In the genomic region with DNA sequence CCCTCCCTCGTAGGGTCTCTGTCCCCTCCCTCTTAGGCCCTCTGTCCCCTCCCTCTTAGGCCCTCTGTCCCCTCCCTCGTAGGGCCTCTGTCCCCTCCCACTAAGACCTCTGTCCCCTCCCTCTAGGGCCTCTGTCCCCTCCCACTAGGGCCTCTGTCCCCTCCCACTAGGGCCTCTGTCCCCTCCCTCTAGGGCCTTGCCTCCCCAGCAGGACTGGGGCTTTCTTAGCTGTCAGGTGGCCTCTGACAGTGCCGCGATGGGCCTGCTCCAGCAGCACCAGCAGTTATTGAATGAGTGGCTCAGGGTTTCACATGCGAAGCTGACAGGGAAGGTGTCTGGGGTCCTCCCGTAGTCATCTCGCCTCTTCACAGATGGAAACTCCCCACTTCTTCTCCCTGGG, we compare ENCODE assay signal across 15 cellular contexts. TPM values are rescaled to one million over a fixed set of nuclear protein-coding genes. Genes with fewer than 3 reads are reported as not detected.
DNase-seq lines count a peak whose midpoint lies in the region; ATAC-seq, FAIRE-seq and TF ChIP-seq lines count a peak whose summit lies in the region.
"Not testable (repeated sequence)": the region's sequence is repeated elsewhere in the genome, so short reads cannot be mapped to it uniquely, and the experiment has no call there.
"Had no signal": no experiment of that assay in that cellular context is flagged by ENCODE, and none has a peak within 500 bp of the region (broad histone marks: within the 10 kb centered on the region; RNA-seq: fewer than 3 reads in every experiment).

No MANE protein-coding gene starts in this region.

- TF ChIP-seq CTCF in bronchial epithelial cell (IDR thresholded peaks at IDR 0.05; ENCODE audit: insufficient read depth, low read length, severe bottlenecking), result not testable (repeated sequence)

- intact Hi-C loops in activated CD4-positive, alpha-beta T cell treated with anti-CD3 and anti-CD28 coated beads for 36 hours (cut with DNase I, micrococcal nuclease), result loop anchor here in 1 of 2 experiments (10.0 kb wide), 1 partner anchor 107 kb away; no protein-coding TSS in a partner anchor

- H3K9me3 Mint-ChIP-seq in activated CD4-positive, alpha-beta T cell treated with anti-CD3 and anti-CD28 coated beads for 36 hours (ENCODE audit: low read depth), result not testable (repeated sequence)
- H3K9me3 Mint-ChIP-seq in activated T-cell treated with anti-CD3 and anti-CD28 coated beads, Interleukin-2, amount 50 U/mL, for 72 hours, result peaks cover 2 to 12% of the 10 kb centered on the region in 2 donors

- peaks cover 34% of the 10 kb centered on the region for H3K4me1 Mint-ChIP-seq in activated CD4-positive, alpha-beta T cell treated with anti-CD3 and anti-CD28 coated beads for 36 hours
- H3K4me1 Mint-ChIP-seq in activated T-cell treated with anti-CD3 and anti-CD28 coated beads, Interleukin-2, amount 50 U/mL, for 72 hours (ENCODE audit: low read depth), result peaks cover 61% of the 10 kb centered on the region

- FAIRE-seq in bronchial epithelial cell (lab: Jason Lieb, UNC), result peak; percentile 13

- not testable (repeated sequence) for H3K4me3 ChIP-seq in bronchial epithelial cell (ENCODE audit: low read depth, low read length)

- H3K27me3 ChIP-seq in bronchial epithelial cell (ENCODE audit: control insufficient read depth, insufficient read depth, low read length), result not testable (repeated sequence)

- ATAC-seq in GM19463 (IDR thresholded peaks at IDR 0.05; ENCODE audit: unreplicated experiment), result peak; percentile 54
- peak; percentile 63 for ATAC-seq in HG02610 (IDR thresholded peaks at IDR 0.05; ENCODE audit: unreplicated experiment)
- peak; percentile 60 for ATAC-seq in HG03442 (IDR thresholded peaks at IDR 0.05; ENCODE audit: unreplicated experiment)
- peak; percentile 76 for ATAC-seq in activated CD4-positive, alpha-beta T cell treated with anti-CD3 and anti-CD28 coated beads for 36 hours
- ATAC-seq in activated T-cell treated with anti-CD3 and anti-CD28 coated beads, Interleukin-2, amount 50 U/mL, for 72 hours (replicated peaks in 1 of 2), result peak; percentile 82 to 84

- not testable (repeated sequence) for H3K36me3 ChIP-seq in bronchial epithelial cell (ENCODE audit: control insufficient read depth, insufficient read depth, low read length)

- not testable (repeated sequence) for H3K4me3 Mint-ChIP-seq in activated CD4-positive, alpha-beta T cell treated with anti-CD3 and anti-CD28 coated beads for 36 hours; activated T-cell treated with anti-CD3 and anti-CD28 coated beads, Interleukin-2, amount 50 U/mL, for 72 hours

- peaks cover 13% of the 10 kb centered on the region for H3K27me3 Mint-ChIP-seq in activated CD4-positive, alpha-beta T cell treated with anti-CD3 and anti-CD28 coated beads for 36 hours
- not testable (repeated sequence) for H3K27me3 Mint-ChIP-seq in activated T-cell treated with anti-CD3 and anti-CD28 coated beads, Interleukin-2, amount 50 U/mL, for 72 hours (ENCODE audit: low read depth)

- CTCF ChIA-PET in activated CD4-positive, alpha-beta T cell treated with anti-CD3 and anti-CD28 coated beads for 36 hours (lab: Charles Lee), result not testable (repeated sequence)

- POLR2A ChIA-PET in activated CD4-positive, alpha-beta T cell treated with anti-CD3 and anti-CD28 coated beads for 36 hours (lab: Charles Lee), result not testable (repeated sequence)

- H3K27ac Mint-ChIP-seq in activated CD4-positive, alpha-beta T cell treated with anti-CD3 and anti-CD28 coated beads for 36 hours, result not testable (repeated sequence)
- peak overlapping the region; percentile 34 for H3K27ac Mint-ChIP-seq in activated T-cell treated with anti-CD3 and anti-CD28 coated beads, Interleukin-2, amount 50 U/mL, for 72 hours

- not testable (repeated sequence) for H3K36me3 Mint-ChIP-seq in activated CD4-positive, alpha-beta T cell treated with anti-CD3 and anti-CD28 coated beads for 36 hours (ENCODE audit: low read depth)
- H3K36me3 Mint-ChIP-seq in activated T-cell treated with anti-CD3 and anti-CD28 coated beads, Interleukin-2, amount 50 U/mL, for 72 hours (ENCODE audit: insufficient read depth in 2 of 2), result peaks cover 7 to 16% of the 10 kb centered on the region in 2 donors

- DNase-seq in ELF-1 (ENCODE audit: low read depth, low spot score), result peak; percentile 33
- DNase-seq in activated CD4-positive, alpha-beta T cell treated with anti-CD3 and anti-CD28 coated beads for 36 hours, result peak; percentile 65
- DNase-seq in activated T-cell treated with anti-CD3 and anti-CD28 coated beads, Interleukin-2, amount 50 U/mL, for 72 hours, result peak; percentile 80 to 82
- not testable (repeated sequence) for DNase-seq in bronchial epithelial cell (ENCODE audit: low read depth)
- DNase-seq in stimulated activated CD4-positive, alpha-beta T cell treated with anti-CD3 and anti-CD28 coated beads, Interleukin-4, amount 100 ng/mL, for 24 hours, result peak; percentile 22

RNA-seq across cellular contexts. Expression of a gene that starts 48.1 kb away (rescaled TPM):
- total RNA-seq in activated CD4-positive, alpha-beta T cell treated with anti-CD3 and anti-CD28 coated beads for 36 hours, result not detected
- not detected for total RNA-seq in activated T-cell treated with anti-CD3 and anti-CD28 coated beads, Interleukin-2, amount 50 U/mL, for 72 hours
- total RNA-seq in bronchial epithelial cell, result not detected in 2 replicates
- total RNA-seq: B cell; Caco-2; CD4-positive, CD25-positive, alpha-beta regulatory T cell; HT-29; IMR-90; LHCN-M2; SJSA1 had no signal
